Comparison of ENCODE assay signal across 1 cellular context in the genomic region with DNA sequence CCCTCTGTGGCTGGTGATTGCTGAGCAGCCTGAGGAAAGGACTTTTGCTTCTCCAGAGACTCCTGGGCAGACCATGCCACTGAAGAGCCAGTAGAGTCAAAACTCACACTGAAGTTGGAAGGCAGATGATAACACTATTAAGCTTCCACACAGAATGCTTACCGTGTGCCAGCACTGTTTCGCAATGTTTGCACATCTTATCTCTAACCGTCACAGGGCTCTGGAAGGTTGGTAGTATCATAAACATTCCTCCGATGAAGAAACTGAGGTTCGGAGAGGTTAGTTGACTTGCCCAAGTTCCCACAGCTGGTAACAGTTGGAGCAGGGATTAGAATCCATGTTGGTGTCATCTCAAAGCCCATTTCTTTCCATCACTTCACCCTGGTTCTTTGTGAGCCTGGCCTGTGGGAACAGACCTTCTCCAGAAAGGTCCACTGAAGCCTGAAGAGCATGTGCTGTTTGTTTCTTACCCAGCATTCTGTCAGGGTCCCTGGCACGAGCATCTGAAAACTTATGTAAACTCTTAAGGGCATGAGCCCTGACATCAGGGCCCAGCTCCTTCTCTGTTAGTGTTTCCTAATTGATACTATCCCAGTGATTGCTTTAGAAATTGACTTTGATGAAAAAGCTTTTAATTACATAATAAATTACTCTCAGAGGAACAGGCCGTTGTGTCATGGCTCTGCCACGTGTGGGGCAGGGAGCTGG.
TF ChIP-seq lines count a peak whose summit lies in the region.

No MANE protein-coding gene starts in this region.

TF ChIP-seq in K562, 482 proteins besides CTCF, POLR2A, EP300 and RAD21 (continued from another document):
- TF ChIP-seq, protein P1, sequence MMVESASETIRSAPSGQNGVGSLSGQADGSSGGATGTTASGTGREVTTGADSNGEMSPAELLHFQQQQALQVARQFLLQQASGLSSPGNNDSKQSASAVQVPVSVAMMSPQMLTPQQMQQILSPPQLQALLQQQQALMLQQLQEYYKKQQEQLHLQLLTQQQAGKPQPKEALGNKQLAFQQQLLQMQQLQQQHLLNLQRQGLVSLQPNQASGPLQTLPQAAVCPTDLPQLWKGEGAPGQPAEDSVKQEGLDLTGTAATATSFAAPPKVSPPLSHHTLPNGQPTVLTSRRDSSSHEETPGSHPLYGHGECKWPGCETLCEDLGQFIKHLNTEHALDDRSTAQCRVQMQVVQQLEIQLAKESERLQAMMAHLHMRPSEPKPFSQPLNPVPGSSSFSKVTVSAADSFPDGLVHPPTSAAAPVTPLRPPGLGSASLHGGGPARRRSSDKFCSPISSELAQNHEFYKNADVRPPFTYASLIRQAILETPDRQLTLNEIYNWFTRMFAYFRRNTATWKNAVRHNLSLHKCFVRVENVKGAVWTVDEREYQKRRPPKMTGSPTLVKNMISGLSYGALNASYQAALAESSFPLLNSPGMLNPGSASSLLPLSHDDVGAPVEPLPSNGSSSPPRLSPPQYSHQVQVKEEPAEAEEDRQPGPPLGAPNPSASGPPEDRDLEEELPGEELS (CRISPR knock-in tag; IDR thresholded peaks at IDR 0.05; ENCODE audit: borderline replicate concordance) = no peak
- TF ChIP-seq BCOR (IDR thresholded peaks at IDR 0.05) (peak; percentile 40; the same call in 1 of the 2 replicates), ZNF764 (CRISPR knock-in tag; IDR thresholded peaks at IDR 0.05; ENCODE audit: low read depth) (no peak), MTA1 (IDR thresholded peaks at IDR 0.05; ENCODE audit: borderline replicate concordance) (no peak), ZNF75A (CRISPR knock-in tag; IDR thresholded peaks at IDR 0.05) (no peak), CBFA2T2 (conservative IDR thresholded peaks at IDR 0.05) (peak; percentile 69), TBP (optimal IDR thresholded peaks at IDR 0.05; ENCODE audit: low read depth, low read length) (no peak), PTRF (tag; IDR thresholded peaks at IDR 0.05) (no peak), ZNF436 (CRISPR knock-in tag; IDR thresholded peaks at IDR 0.05) (no peak), L3MBTL2 (IDR thresholded peaks at IDR 0.05) (0 out of 2 replicates have a peak, but pooled peaks have one; percentile 45), ZNF408 (CRISPR knock-in tag; IDR thresholded peaks at IDR 0.05; ENCODE audit: low read depth) (no peak), ELF2 (CRISPR knock-in tag; IDR thresholded peaks at IDR 0.05) (no peak), ZNF583 (CRISPR knock-in tag; IDR thresholded peaks at IDR 0.05) (no peak), ARID1B (IDR thresholded peaks at IDR 0.05) (peak; percentile 90), HIVEP1 (CRISPR knock-in tag; IDR thresholded peaks at IDR 0.05) (no peak)
- TF ChIP-seq, protein P2, sequence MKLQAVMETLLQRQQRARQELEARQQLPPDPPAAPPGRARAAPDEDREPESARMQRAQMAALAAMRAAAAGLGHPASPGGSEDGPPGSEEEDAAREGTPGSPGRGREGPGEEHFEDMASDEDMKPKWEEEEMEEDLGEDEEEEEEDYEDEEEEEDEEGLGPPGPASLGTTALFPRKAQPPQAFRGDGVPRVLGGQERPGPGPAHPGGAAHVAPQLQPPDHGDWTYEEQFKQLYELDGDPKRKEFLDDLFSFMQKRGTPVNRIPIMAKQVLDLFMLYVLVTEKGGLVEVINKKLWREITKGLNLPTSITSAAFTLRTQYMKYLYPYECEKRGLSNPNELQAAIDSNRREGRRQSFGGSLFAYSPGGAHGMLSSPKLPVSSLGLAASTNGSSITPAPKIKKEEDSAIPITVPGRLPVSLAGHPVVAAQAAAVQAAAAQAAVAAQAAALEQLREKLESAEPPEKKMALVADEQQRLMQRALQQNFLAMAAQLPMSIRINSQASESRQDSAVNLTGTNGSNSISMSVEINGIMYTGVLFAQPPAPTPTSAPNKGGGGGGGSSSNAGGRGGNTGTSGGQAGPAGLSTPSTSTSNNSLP (IDR thresholded peaks at IDR 0.05; ENCODE audit: borderline replicate concordance, low read depth, low read length) = no peak
- TF ChIP-seq, protein P3, sequence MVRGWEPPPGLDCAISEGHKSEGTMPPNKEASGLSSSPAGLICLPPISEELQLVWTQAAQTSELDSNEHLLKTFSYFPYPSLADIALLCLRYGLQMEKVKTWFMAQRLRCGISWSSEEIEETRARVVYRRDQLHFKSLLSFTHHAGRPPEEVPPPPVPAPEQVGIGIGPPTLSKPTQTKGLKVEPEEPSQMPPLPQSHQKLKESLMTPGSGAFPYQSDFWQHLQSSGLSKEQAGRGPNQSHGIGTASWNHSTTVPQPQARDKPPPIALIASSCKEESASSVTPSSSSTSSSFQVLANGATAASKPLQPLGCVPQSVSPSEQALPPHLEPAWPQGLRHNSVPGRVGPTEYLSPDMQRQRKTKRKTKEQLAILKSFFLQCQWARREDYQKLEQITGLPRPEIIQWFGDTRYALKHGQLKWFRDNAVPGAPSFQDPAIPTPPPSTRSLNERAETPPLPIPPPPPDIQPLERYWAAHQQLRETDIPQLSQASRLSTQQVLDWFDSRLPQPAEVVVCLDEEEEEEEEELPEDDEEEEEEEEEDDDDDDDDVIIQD (CRISPR knock-in tag; IDR thresholded peaks at IDR 0.05) = no peak
- TF ChIP-seq, protein P4, sequence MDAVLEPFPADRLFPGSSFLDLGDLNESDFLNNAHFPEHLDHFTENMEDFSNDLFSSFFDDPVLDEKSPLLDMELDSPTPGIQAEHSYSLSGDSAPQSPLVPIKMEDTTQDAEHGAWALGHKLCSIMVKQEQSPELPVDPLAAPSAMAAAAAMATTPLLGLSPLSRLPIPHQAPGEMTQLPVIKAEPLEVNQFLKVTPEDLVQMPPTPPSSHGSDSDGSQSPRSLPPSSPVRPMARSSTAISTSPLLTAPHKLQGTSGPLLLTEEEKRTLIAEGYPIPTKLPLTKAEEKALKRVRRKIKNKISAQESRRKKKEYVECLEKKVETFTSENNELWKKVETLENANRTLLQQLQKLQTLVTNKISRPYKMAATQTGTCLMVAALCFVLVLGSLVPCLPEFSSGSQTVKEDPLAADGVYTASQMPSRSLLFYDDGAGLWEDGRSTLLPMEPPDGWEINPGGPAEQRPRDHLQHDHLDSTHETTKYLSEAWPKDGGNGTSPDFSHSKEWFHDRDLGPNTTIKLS (IDR thresholded peaks at IDR 0.05; ENCODE audit: borderline replicate concordance, low read depth) = no peak
